In genomic region chr9:126678989-126679388, GRCh38 we compare ENCODE assay signal across 15 cellular contexts.
DNase-seq lines count a peak whose midpoint lies in the region; ATAC-seq and TF ChIP-seq lines count a peak whose summit lies in the region.
"Had no signal": no experiment of that assay in that cellular context is flagged by ENCODE, and none has a peak within 500 bp of the region (broad histone marks: within the 10 kb centered on the region; RNA-seq: fewer than 3 reads in every experiment).

No MANE protein-coding gene starts in this region.

- H3K9me3 Mint-ChIP-seq in type B pancreatic cell = no peaks in the 10 kb centered on the region

- H3K27ac Mint-ChIP-seq in type B pancreatic cell = no peak overlapping the region

- H3K4me1 ChIP-seq in vagina = peaks cover 5% of the 10 kb centered on the region

- no peak for DNase-seq in activated CD4-positive, CD25-positive, alpha-beta regulatory T cell (lab: John Stamatoyannopoulos, UW)
- peak; percentile 21 for DNase-seq in stimulated activated CD4-positive, alpha-beta T cell treated with anti-CD3 and anti-CD28 coated beads, Interleukin-15, amount 100 ng/mL, for 24 hours
- DNase-seq in stimulated activated CD4-positive, alpha-beta T cell treated with anti-CD3 and anti-CD28 coated beads, Interleukin-2, amount 100 ng/mL, for 48 hours = no peak
- DNase-seq in epithelial cell of esophagus (ENCODE audit: low read depth) = peak; percentile 39
- DNase-seq in type B pancreatic cell (ENCODE audit: extremely low spot score, unreplicated experiment) = no peak
- no peak for DNase-seq in vagina (ENCODE audit: extremely low spot score in 2 of 2)
- no peak for DNase-seq in SHP77 treated with DMSO at 0.1 percent for 48 hours (lab: John Stamatoyannopoulos, UW)
- DNase-seq: DMS 273 treated with DMSO at 0.1 percent for 48 hours, MG63, NCI-H1092 treated with DMSO at 0.1 percent for 48 hours, NCI-H1694, NCI-H2107 had no signal

- no peak overlapping the region for H3K4me3 Mint-ChIP-seq in type B pancreatic cell

- TF ChIP-seq POLR2A in vagina (IDR thresholded peaks at IDR 0.05) = no peak

- H3K27ac ChIP-seq in vagina = no peak overlapping the region
- H3K27ac ChIP-seq: 22Rv1, BLaER1 had no signal

- ATAC-seq in activated CD4-positive, CD25-positive, alpha-beta regulatory T cell treated with anti-CD3 and anti-CD28 coated beads, Interleukin-2, amount 50 U/mL, for 24 hours = peak; percentile 49 to 57

- TF ChIP-seq CTCF in epithelial cell of esophagus (IDR thresholded peaks at IDR 0.05; ENCODE audit: insufficient read depth, low read depth, low read length, missing control alignments) (peak; percentile 5), type B pancreatic cell (conservative IDR thresholded peaks at IDR 0.05) (peak; percentile 43), vagina (IDR thresholded peaks at IDR 0.05) (no peak)

- H3K9me3 ChIP-seq in vagina = no peaks in the 10 kb centered on the region
- H3K9me3 ChIP-seq: BLaER1, MG63 had no signal

- peaks cover 76% of the 10 kb centered on the region for H3K27me3 Mint-ChIP-seq in type B pancreatic cell

- intact Hi-C loops in vagina (cut with DNase I) = no loop called here

- H3K27me3 ChIP-seq in vagina = peaks cover 1% of the 10 kb centered on the region

- no peaks in the 10 kb centered on the region for H3K36me3 ChIP-seq in vagina
- H3K36me3 ChIP-seq: BLaER1, MG63 had no signal

- H3K4me1 Mint-ChIP-seq in type B pancreatic cell (ENCODE audit: unreplicated experiment) = peaks cover 35% of the 10 kb centered on the region

- H3K36me3 Mint-ChIP-seq in type B pancreatic cell = no peaks in the 10 kb centered on the region

- H3K4me3 ChIP-seq in epithelial cell of esophagus (ENCODE audit: low read length) = no peak overlapping the region
- H3K4me3 ChIP-seq in vagina = no peak overlapping the region
- H3K4me3 ChIP-seq: BLaER1, MG63 had no signal

Comparison
In these comparisons a context has a peak if more than half of its experiments do, and no peak if none do; other contexts are left out.
1. DNase-seq: peak in stimulated activated CD4-positive, alpha-beta T cell treated with anti-CD3 and anti-CD28 coated beads, Interleukin-15, amount 100 ng/mL, for 24 hours (single experiment) and epithelial cell of esophagus (single experiment); none in activated CD4-positive, CD25-positive, alpha-beta regulatory T cell (0 of 4), stimulated activated CD4-positive, alpha-beta T cell treated with anti-CD3 and anti-CD28 coated beads, Interleukin-2, amount 100 ng/mL, for 48 hours (0 of 2), type B pancreatic cell (single experiment), vagina (0 of 2) and SHP77 treated with DMSO at 0.1 percent for 48 hours (single experiment).
2. CTCF ChIP-seq: peak in epithelial cell of esophagus (single experiment) and type B pancreatic cell (single experiment); none in vagina (0 of 3).